ENCODE assay signal across 8 cellular contexts in genomic region chrX:11381464-11381863, GRCh38.
A peak's percentile ranks its signal among the peaks of the same experiment; 100 is the strongest.
DNase-seq lines count a peak whose midpoint lies in the region; ATAC-seq and TF ChIP-seq lines count a peak whose summit lies in the region.

No MANE protein-coding gene starts in this region.

- H3K9me2 ChIP-seq in OCI-LY7 (ENCODE audit: insufficient read depth, low read length), result no peaks in the 10 kb centered on the region

- POLR2A ChIA-PET in OCI-LY7 (lab: Charles Lee), result interaction anchor here (0.6 to 1.2 kb wide), 4 partner anchors 10 to 52 kb away, joined by 3 read pairs; no protein-coding TSS in a partner anchor

- H3K27ac ChIP-seq in OCI-LY7 (ENCODE audit: low read depth, low read length, poor library complexity, severe bottlenecking) (no peak overlapping the region), muscle layer of colon (ENCODE audit: low read depth, low read length) (peak overlapping the region; percentile 35)

- H4K20me1 ChIP-seq in OCI-LY7 (ENCODE audit: insufficient read depth, low read length), result no peaks in the 10 kb centered on the region

- TF ChIP-seq CTCF in OCI-LY7 (conservative IDR thresholded peaks at IDR 0.05; ENCODE audit: low read length), result peak; percentile 73

- intact Hi-C loops in OCI-LY7 (cut with micrococcal nuclease; ENCODE audit: unreplicated experiment), result loop anchor here (5.0 to 10.0 kb wide), 2 partner anchors 123 to 239 kb away; no protein-coding TSS in a partner anchor

- no peaks in the 10 kb centered on the region for H3K79me2 ChIP-seq in OCI-LY7 (ENCODE audit: insufficient read depth, low read depth, low read length)

- no peak overlapping the region; the same call in 1 of the 2 replicates for H2AFZ ChIP-seq in OCI-LY7 (ENCODE audit: low read length)

- H3K4me1 ChIP-seq in OCI-LY7 (ENCODE audit: insufficient read depth, low read length, poor library complexity, severe bottlenecking) (no peaks in the 10 kb centered on the region), muscle layer of colon (ENCODE audit: insufficient read depth, low read length) (peaks cover 14% of the 10 kb centered on the region)

- CTCF ChIA-PET in OCI-LY7 (lab: Charles Lee; ENCODE audit: unreplicated experiment), result interaction anchor here (1.2 kb wide), 1 partner anchor 14 kb away, joined by 5 read pairs; no protein-coding TSS in a partner anchor

- H3K9ac ChIP-seq in muscle layer of colon (ENCODE audit: low read length), result no peak overlapping the region

- DNase-seq in DMS53 treated with DMSO at 0.1 percent for 48 hours (lab: John Stamatoyannopoulos, UW; ENCODE audit: unreplicated experiment) (peak; percentile 1), GM19240 (ENCODE audit: insufficient read length, low spot score) (peak; percentile 8), OCI-LY7 (ENCODE audit: low spot score) (peak; percentile 54), epidermal melanocyte (ENCODE audit: insufficient read length, low spot score) (peak; percentile 16)
- DNase-seq in NK-92 treated with Interleukin-12 subunit alpha and Interleukin-12 subunit beta, amount 100 ng/mL, for 24 hours (lab: John Stamatoyannopoulos, UW), result no peak

- H3K4me2 ChIP-seq in OCI-LY7 (ENCODE audit: low read length), result no peak overlapping the region

- H3K4me3 ChIP-seq in OCI-LY7 (ENCODE audit: low read depth, low read length, poor library complexity, severe bottlenecking) (no peak overlapping the region), muscle layer of colon (ENCODE audit: low read depth in 1 of 2, low read length in 2 of 2) (no peak overlapping the region)

- H3K36me3 ChIP-seq in OCI-LY7 (ENCODE audit: insufficient read depth, low read length) (no peaks in the 10 kb centered on the region), muscle layer of colon (ENCODE audit: insufficient read depth, low read length) (no peaks in the 10 kb centered on the region)

- no TSS peak for BruUV-seq in OCI-LY7 (replicated peaks; lab: Mats Ljungman, UMichigan)

- ATAC-seq in HG03378 (IDR thresholded peaks at IDR 0.05; ENCODE audit: unreplicated experiment) (peak; percentile 95), HG02840 (IDR thresholded peaks at IDR 0.05; ENCODE audit: low FRiP score, unreplicated experiment) (no peak)

- H3K27me3 ChIP-seq in muscle layer of colon (ENCODE audit: control insufficient read depth in 1 of 2, insufficient read depth in 2 of 2, low read length in 2 of 2), result no peaks in the 10 kb centered on the region

- no peaks in the 10 kb centered on the region for H3K9me3 ChIP-seq in OCI-LY7 (ENCODE audit: low read length)
- no peaks in the 10 kb centered on the region for H3K9me3 ChIP-seq in muscle layer of colon (ENCODE audit: low read length)
